15 cellular contexts compared by ENCODE assay signal in the genomic region with DNA sequence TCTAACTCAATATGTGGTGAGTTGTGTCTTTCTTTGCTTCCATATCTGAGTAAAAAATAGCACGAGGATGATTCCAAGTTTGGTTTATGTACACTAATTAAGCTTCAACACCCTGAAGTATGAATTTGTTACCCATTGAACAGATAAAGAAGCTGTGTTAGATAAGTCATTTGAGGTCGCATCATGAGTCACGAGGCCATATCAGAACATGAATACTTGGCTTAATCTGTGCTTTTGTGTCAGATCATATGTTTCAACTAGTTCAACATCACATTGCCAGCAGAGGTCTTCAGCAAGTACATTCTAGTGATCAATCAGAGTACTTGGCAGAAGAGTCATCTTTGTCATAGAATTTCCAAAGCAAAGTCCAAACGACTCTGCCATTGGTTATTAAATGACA.
"Had no signal": no experiment of that assay in that cellular context is flagged by ENCODE, and none has a peak within 500 bp of the region (broad histone marks: within the 10 kb centered on the region; RNA-seq: fewer than 3 reads in every experiment).

No MANE protein-coding gene starts in this region.

- H3K4me1 ChIP-seq: colonic mucosa, pancreas, suprapubic skin, tibial artery, upper lobe of right lung had no signal

- H3K27me3 ChIP-seq: colonic mucosa, hepatocyte, pancreas, suprapubic skin, tibial artery, upper lobe of right lung had no signal

- H3K4me2 ChIP-seq: hepatocyte, smooth muscle cell had no signal

- DNase-seq: colonic mucosa; dermis blood vessel endothelial cell; head of caudate nucleus; mesendoderm; naive B cell; occipital lobe; pancreas; stimulated activated CD4-positive, alpha-beta T cell treated with anti-CD3 and anti-CD28 coated beads, Interleukin-2, amount 100 ng/mL, for 48 hours; stimulated activated naive CD4-positive, alpha-beta T cell treated with Interleukin-2 at 50 U/mL for 16 hours; tibial artery; upper lobe of right lung had no signal

- H2AFZ ChIP-seq: hepatocyte had no signal

- H3K4me3 ChIP-seq: colonic mucosa, hepatocyte, pancreas, smooth muscle cell, suprapubic skin, tibial artery, upper lobe of right lung had no signal

- ATAC-seq: pancreas, right cardiac atrium, upper lobe of right lung had no signal

- FAIRE-seq: pancreas had no signal

- H3K27ac ChIP-seq: colonic mucosa, hepatocyte, pancreas, suprapubic skin, tibial artery, upper lobe of right lung had no signal

- H3K36me3 ChIP-seq: colonic mucosa, pancreas, suprapubic skin, tibial artery, upper lobe of right lung had no signal

- H3K9me3 ChIP-seq: colonic mucosa, pancreas, suprapubic skin, tibial artery, upper lobe of right lung had no signal

- H3K79me2 ChIP-seq: hepatocyte had no signal
